Comparison of ENCODE assay signal across 1 cellular context in the genomic region with DNA sequence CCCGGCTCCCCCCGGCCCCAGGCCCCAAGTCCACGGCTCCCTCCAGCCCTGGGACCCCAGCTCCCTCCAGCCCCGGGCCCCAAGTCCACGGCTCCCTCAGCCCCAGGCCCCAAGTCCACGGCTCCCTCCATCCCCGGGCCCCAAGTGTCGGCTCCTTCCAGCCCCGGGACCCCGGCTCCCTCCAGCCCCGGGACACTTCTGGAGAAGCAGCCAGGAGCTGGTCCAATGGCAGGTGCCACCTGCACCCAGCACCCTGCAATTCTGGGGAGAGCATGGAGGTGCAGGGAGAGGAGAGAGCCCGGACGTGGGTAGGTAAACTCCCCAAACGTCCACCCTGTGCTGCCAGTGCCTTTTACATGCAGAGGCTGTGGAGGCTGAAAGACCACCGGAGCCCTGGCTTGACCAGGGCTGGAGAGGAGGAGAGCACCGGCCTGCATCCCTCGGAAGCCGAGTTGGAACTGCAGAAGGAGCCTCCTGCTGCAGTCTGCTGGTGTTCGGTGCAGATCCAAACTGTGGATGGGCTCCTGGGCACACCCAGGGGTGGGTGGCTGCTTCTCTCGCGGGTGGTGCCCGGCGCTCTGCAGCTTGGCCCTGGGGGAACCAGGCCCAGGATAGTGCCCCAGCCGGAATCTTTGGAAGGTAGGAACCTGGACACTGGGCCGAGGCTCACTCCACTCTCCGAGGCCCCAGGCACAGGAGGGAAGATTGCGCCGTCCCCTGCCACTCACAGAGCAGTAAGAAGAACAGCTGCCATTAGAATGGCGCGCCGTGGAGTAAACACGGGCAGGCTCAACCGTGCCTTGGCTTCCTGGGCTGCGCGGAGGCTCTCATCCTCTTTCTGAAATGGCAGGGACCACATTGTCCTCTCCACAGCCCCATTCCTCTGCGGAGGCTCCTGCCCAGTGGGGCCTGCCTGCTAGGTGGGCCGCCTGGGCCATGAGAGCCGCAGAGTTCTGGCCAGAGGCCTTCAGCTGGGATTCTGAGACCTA.
TF ChIP-seq lines count a peak whose summit lies in the region.

No MANE protein-coding gene starts in this region.

TF ChIP-seq in HepG2, 621 proteins besides CTCF, POLR2A, EP300 and RAD21:
- TF ChIP-seq HNRNPL (IDR thresholded peaks at IDR 0.05; ENCODE audit: low read depth, low read length): 0 out of 2 replicates have a peak, but pooled peaks have one; percentile 18
- TF ChIP-seq, protein P1, sequence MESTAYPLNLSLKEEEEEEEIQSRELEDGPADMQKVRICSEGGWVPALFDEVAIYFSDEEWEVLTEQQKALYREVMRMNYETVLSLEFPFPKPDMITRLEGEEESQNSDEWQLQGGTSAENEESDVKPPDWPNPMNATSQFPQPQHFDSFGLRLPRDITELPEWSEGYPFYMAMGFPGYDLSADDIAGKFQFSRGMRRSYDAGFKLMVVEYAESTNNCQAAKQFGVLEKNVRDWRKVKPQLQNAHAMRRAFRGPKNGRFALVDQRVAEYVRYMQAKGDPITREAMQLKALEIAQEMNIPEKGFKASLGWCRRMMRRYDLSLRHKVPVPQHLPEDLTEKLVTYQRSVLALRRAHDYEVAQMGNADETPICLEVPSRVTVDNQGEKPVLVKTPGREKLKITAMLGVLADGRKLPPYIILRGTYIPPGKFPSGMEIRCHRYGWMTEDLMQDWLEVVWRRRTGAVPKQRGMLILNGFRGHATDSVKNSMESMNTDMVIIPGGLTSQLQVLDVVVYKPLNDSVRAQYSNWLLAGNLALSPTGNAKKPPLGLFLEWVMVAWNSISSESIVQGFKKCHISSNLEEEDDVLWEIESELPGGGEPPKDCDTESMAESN (CRISPR knock-in tag; conservative IDR thresholded peaks at IDR 0.05): 0 out of 2 replicates have a peak, but pooled peaks have one; percentile 5
- TF ChIP-seq ZFX (CRISPR knock-in tag; IDR thresholded peaks at IDR 0.05; ENCODE audit: low read depth): 0 out of 2 replicates have a peak, but pooled peaks have one; percentile 10
- no peak for TF ChIP-seq SALL2 (CRISPR knock-in tag; IDR thresholded peaks at IDR 0.05)
- no peak for TF ChIP-seq ZNF383 (CRISPR knock-in tag; IDR thresholded peaks at IDR 0.05; ENCODE audit: borderline replicate concordance)
